ENCODE assay signal across 15 cellular contexts in the genomic region with DNA sequence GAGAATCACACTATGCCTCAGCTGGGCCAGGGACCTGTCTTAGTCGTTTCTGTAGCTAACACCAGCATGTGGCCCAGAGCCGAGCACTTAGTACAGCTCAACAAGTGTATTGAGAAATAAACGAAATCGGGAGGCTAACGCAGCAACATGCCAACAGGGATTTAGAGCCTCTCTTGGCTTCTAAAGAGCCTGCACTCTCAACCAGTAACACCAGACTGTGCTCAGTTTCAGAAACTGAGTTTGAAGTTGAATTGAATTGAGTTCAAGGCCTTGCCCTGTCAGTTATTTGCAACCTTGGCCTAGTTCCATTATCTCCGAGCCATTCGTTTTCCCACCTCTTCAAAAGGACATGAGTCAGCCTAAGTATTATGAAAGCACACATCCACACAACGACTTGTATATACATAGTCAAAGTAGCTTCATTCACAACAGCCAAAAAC.
DNase-seq lines count a peak whose midpoint lies in the region; FAIRE-seq and TF ChIP-seq lines count a peak whose summit lies in the region.
"Had no signal": no experiment of that assay in that cellular context is flagged by ENCODE, and none has a peak within 500 bp of the region (broad histone marks: within the 10 kb centered on the region; RNA-seq: fewer than 3 reads in every experiment).

No MANE protein-coding gene starts in this region.

- FAIRE-seq in bronchial epithelial cell (lab: Jason Lieb, UNC) (no peak), GM19239 (lab: Jason Lieb, UNC) (no peak)
- FAIRE-seq: GM18507 had no signal

- H3K9me3 ChIP-seq in stomach smooth muscle (ENCODE audit: control insufficient read depth in 2 of 2, low read length in 2 of 2): no peaks in the 10 kb centered on the region
- H3K9me3 ChIP-seq: breast epithelium had no signal

- TF ChIP-seq CTCF in HFF-Myc (IDR thresholded peaks at IDR 0.05; ENCODE audit: low read depth, low read length, missing control alignments) (no peak), bronchial epithelial cell (IDR thresholded peaks at IDR 0.05; ENCODE audit: insufficient read depth, low read length, severe bottlenecking) (no peak)

- H3K27me3 ChIP-seq in bronchial epithelial cell (ENCODE audit: control insufficient read depth, insufficient read depth, low read length): no peaks in the 10 kb centered on the region
- H3K27me3 ChIP-seq in stomach smooth muscle (ENCODE audit: control insufficient read depth in 1 of 2, insufficient read depth in 2 of 2, low read length in 2 of 2): no peaks in the 10 kb centered on the region
- H3K27me3 ChIP-seq: breast epithelium had no signal

- peaks cover 32% of the 10 kb centered on the region for H3K4me1 ChIP-seq in stomach smooth muscle (ENCODE audit: control insufficient read depth, insufficient read depth, low read length)
- H3K4me1 ChIP-seq: breast epithelium had no signal

- H3K36me3 ChIP-seq in bronchial epithelial cell (ENCODE audit: control insufficient read depth, insufficient read depth, low read length): no peaks in the 10 kb centered on the region
- no peaks in the 10 kb centered on the region for H3K36me3 ChIP-seq in stomach smooth muscle (ENCODE audit: control insufficient read depth in 2 of 2, insufficient read depth in 2 of 2, low read length in 2 of 2)
- H3K36me3 ChIP-seq: breast epithelium had no signal

- H3K27ac ChIP-seq in stomach smooth muscle (ENCODE audit: low read length): peak overlapping the region; percentile 80
- H3K27ac ChIP-seq: breast epithelium, epithelial cell of prostate had no signal

- DNase-seq in HFF-Myc (ENCODE audit: extremely low read depth, low read depth): peak; percentile 22
- peak; percentile 39 for DNase-seq in bronchial epithelial cell (ENCODE audit: low read depth)
- DNase-seq in iris pigment epithelial cell (ENCODE audit: low read depth): peak; percentile 93
- DNase-seq in stimulated activated CD4-positive, alpha-beta T cell treated with anti-CD3 and anti-CD28 coated beads, Interleukin-2, amount 100 ng/mL, for 48 hours: no peak
- DNase-seq in GM19239 (ENCODE audit: insufficient read length, low spot score): no peak
- no peak for DNase-seq in NCI-H2196 (lab: John Stamatoyannopoulos, UW; ENCODE audit: unreplicated experiment)
- DNase-seq: activated CD4-positive, alpha-beta T cell treated with anti-CD3 and anti-CD28 coated beads for 48 hours; CD4-positive, alpha-beta T cell; GDM1; immature natural killer cell; stimulated activated naive CD8-positive, alpha-beta T cell treated with anti-CD3 and anti-CD28 coated beads, Interleukin-15, Interleukin-2, amounts not matched to agents 100 U/mL and 50 U/mL, for 24 hours had no signal

- H3K9ac ChIP-seq in stomach smooth muscle (ENCODE audit: low read length in 2 of 2): peak overlapping the region in 1 of 2 donors; percentile 47

- H3K4me3 ChIP-seq in HFF-Myc (replicated peaks; ENCODE audit: low read depth, low read length) (no peak overlapping the region), bronchial epithelial cell (ENCODE audit: low read depth, low read length) (no peak overlapping the region), stomach smooth muscle (ENCODE audit: low read length in 2 of 2) (peak overlapping the region; percentile 22 to 34)
- H3K4me3 ChIP-seq: breast epithelium had no signal

Comparison
In these comparisons a context has a peak if more than half of its experiments do, and no peak if none do; other contexts are left out.
1. DNase-seq: peak in HFF-Myc (single experiment), bronchial epithelial cell (single experiment) and iris pigment epithelial cell (single experiment); none in stimulated activated CD4-positive, alpha-beta T cell treated with anti-CD3 and anti-CD28 coated beads, Interleukin-2, amount 100 ng/mL, for 48 hours (0 of 2), GM19239 (single experiment) and NCI-H2196 (single experiment).
2. H3K4me3 ChIP-seq: peak in stomach smooth muscle (2 of 2); none in HFF-Myc (single experiment) and bronchial epithelial cell (single experiment).